In genomic region chr5:169300468-169301385, GRCh38 we compare ENCODE assay signal across 10 cellular contexts. TPM values are rescaled to one million over a fixed set of nuclear protein-coding genes. Genes with fewer than 3 reads are reported as not detected.
DNase-seq lines count a peak whose midpoint lies in the region; ATAC-seq and TF ChIP-seq lines count a peak whose summit lies in the region.
"Had no signal": no experiment of that assay in that cellular context is flagged by ENCODE, and none has a peak within 500 bp of the region (broad histone marks: within the 10 kb centered on the region; RNA-seq: fewer than 3 reads in every experiment).

Gene SLIT3 (minus strand): TSS chr5:169301139. CDS start chr5:169300709, 430 bp downstream.

- H3K9me3 ChIP-seq in Panc1 (ENCODE audit: control insufficient read depth, insufficient read depth, low read depth, low read length) = no peaks in the 10 kb centered on the region
- no peaks in the 10 kb centered on the region for H3K9me3 ChIP-seq in CD8-positive, alpha-beta T cell (ENCODE audit: low read length)

- peak within 1 kb of the TSS; percentile 75 for H3K27ac ChIP-seq in Panc1 (ENCODE audit: low read length)
- no peak within 1 kb of the TSS for H3K27ac ChIP-seq in CD8-positive, alpha-beta T cell (ENCODE audit: low read depth, low read length)

- no peaks in the 10 kb centered on the region for H3K36me3 Mint-ChIP-seq in activated CD4-positive, alpha-beta T cell treated with anti-CD3 and anti-CD28 coated beads, Interleukin-2, amount 10 ng/mL, durations not matched to agents 7 days and 5 days (ENCODE audit: low read depth)
- no peaks in the 10 kb centered on the region for H3K36me3 Mint-ChIP-seq in CD8-positive, alpha-beta T cell

- H3K4me3 ChIP-seq in Panc1 (ENCODE audit: low read depth in 2 of 2, low read length in 2 of 2) = peak within 1 kb of the TSS; percentile 57 to 68
- H3K4me3 ChIP-seq in fibroblast of the aortic adventitia (ENCODE audit: low read depth, low read length) = peak within 1 kb of the TSS; percentile 86
- H3K4me3 ChIP-seq in CD8-positive, alpha-beta T cell (ENCODE audit: low read depth, low read length) = no peak within 1 kb of the TSS

- peak; percentile 83 for ATAC-seq in Panc1
- ATAC-seq in omental fat pad (ENCODE audit: low FRiP score) = peak; percentile 87
- no peak for ATAC-seq in GM19397 (IDR thresholded peaks at IDR 0.05; ENCODE audit: unreplicated experiment)
- ATAC-seq in CD8-positive, alpha-beta T cell = no peak
- no peak for ATAC-seq in HG03457 (IDR thresholded peaks at IDR 0.05; ENCODE audit: unreplicated experiment)
- ATAC-seq: HCT116 had no signal

- POLR2A ChIA-PET in Panc1 (lab: Charles Lee) = no interaction called here
- POLR2A ChIA-PET in activated CD4-positive, alpha-beta T cell treated with anti-CD3 and anti-CD28 coated beads, Interleukin-2, amount 10 ng/mL, durations not matched to agents 7 days and 5 days (lab: Charles Lee) = no interaction called here
- POLR2A ChIA-PET in CD8-positive, alpha-beta T cell (lab: Charles Lee) = no interaction called here

- peaks cover 9% of the 10 kb centered on the region for H3K4me1 Mint-ChIP-seq in activated CD4-positive, alpha-beta T cell treated with anti-CD3 and anti-CD28 coated beads, Interleukin-2, amount 10 ng/mL, durations not matched to agents 7 days and 5 days
- peaks cover 8% of the 10 kb centered on the region for H3K4me1 Mint-ChIP-seq in CD8-positive, alpha-beta T cell (ENCODE audit: low read depth)

- in situ Hi-C loops in Panc1 (cut with HindIII; ENCODE audit: low pct_unique_long_range_greater_than_20kb, low sequenced_read_pairs) = no loop called here

- no TSS peak for BruUV-seq in Panc1 (replicated peaks; lab: Mats Ljungman, UMichigan)

- H3K27me3 Mint-ChIP-seq in activated CD4-positive, alpha-beta T cell treated with anti-CD3 and anti-CD28 coated beads, Interleukin-2, amount 10 ng/mL, durations not matched to agents 7 days and 5 days = peaks cover 55% of the 10 kb centered on the region
- H3K27me3 Mint-ChIP-seq in CD8-positive, alpha-beta T cell (ENCODE audit: low read depth) = peaks cover 41% of the 10 kb centered on the region

- H3K4me3 Mint-ChIP-seq in activated CD4-positive, alpha-beta T cell treated with anti-CD3 and anti-CD28 coated beads, Interleukin-2, amount 10 ng/mL, durations not matched to agents 7 days and 5 days = no peak within 1 kb of the TSS
- H3K4me3 Mint-ChIP-seq in CD8-positive, alpha-beta T cell = no peak within 1 kb of the TSS
- H3K4me3 Mint-ChIP-seq: dendritic cell treated with granulocyte-macrophage colony-stimulating factor and Interleukin-4, amounts not matched to agents 40 ng/mL and 50 ng/mL, for 4 days had no signal

- intact Hi-C loops in Panc1 (cut with micrococcal nuclease; ENCODE audit: unreplicated experiment) = loop anchor here (5.0 kb wide), 1 partner anchor 247 kb away; no protein-coding TSS in a partner anchor
- intact Hi-C loops in CD8-positive, alpha-beta T cell (cut with DNase I, micrococcal nuclease) = loop anchor here in 1 of 2 experiments (5.0 kb wide), 1 partner anchor 618 kb away; no protein-coding TSS in a partner anchor

- H3K9me3 Mint-ChIP-seq in activated CD4-positive, alpha-beta T cell treated with anti-CD3 and anti-CD28 coated beads, Interleukin-2, amount 10 ng/mL, durations not matched to agents 7 days and 5 days = no peaks in the 10 kb centered on the region
- H3K9me3 Mint-ChIP-seq in CD8-positive, alpha-beta T cell = no peaks in the 10 kb centered on the region
- H3K9me3 Mint-ChIP-seq: dendritic cell treated with granulocyte-macrophage colony-stimulating factor and Interleukin-4, amounts not matched to agents 40 ng/mL and 50 ng/mL, for 4 days had no signal

- DNase-seq in DMS 273 treated with DMSO at 0.1 percent for 48 hours (lab: John Stamatoyannopoulos, UW) = peak; percentile 58
- no peak for DNase-seq in Panc1 (ENCODE audit: low read depth, low spot score)
- peak; percentile 88 for DNase-seq in fibroblast of the aortic adventitia (ENCODE audit: low read depth)
- DNase-seq in omental fat pad (ENCODE audit: low spot score) = peak; percentile 46
- DNase-seq in activated CD4-positive, alpha-beta T cell treated with anti-CD3 and anti-CD28 coated beads, Interleukin-2, amount 10 ng/mL, durations not matched to agents 7 days and 5 days = no peak
- no peak for DNase-seq in CD8-positive, alpha-beta T cell

- H3K36me3 ChIP-seq in Panc1 (ENCODE audit: control insufficient read depth, insufficient read depth, low read length) = no peaks in the 10 kb centered on the region
- no peaks in the 10 kb centered on the region for H3K36me3 ChIP-seq in CD8-positive, alpha-beta T cell (ENCODE audit: insufficient read depth, low read length)

- H3K4me1 ChIP-seq in Panc1 (ENCODE audit: control insufficient read depth, insufficient read depth, low read length) = peaks cover 19% of the 10 kb centered on the region
- H3K4me1 ChIP-seq in CD8-positive, alpha-beta T cell (ENCODE audit: insufficient read depth, low read length) = no peaks in the 10 kb centered on the region

- TF ChIP-seq CTCF in Panc1 (IDR thresholded peaks at IDR 0.05) (peak; percentile 58; the same call in 1 of the 2 replicates), fibroblast of the aortic adventitia (IDR thresholded peaks at IDR 0.05; ENCODE audit: insufficient read depth, low read length) (peak; percentile 37), omental fat pad (IDR thresholded peaks at IDR 0.05) (no peak)
- no peak for TF ChIP-seq CTCF in CD8-positive, alpha-beta T cell (IDR thresholded peaks at IDR 0.05)

- no peaks in the 10 kb centered on the region for H3K27me3 ChIP-seq in Panc1 (ENCODE audit: control insufficient read depth, insufficient read depth, low read length)
- H3K27me3 ChIP-seq in CD8-positive, alpha-beta T cell (ENCODE audit: insufficient read depth, low read length) = peaks cover 8% of the 10 kb centered on the region

- CTCF ChIA-PET in Panc1 (lab: Charles Lee) = interaction anchor here (0.6 to 0.7 kb wide), 2 partner anchors 248 to 1652 kb away, joined by 4 to 5 read pairs; no protein-coding TSS in a partner anchor
- CTCF ChIA-PET in activated CD4-positive, alpha-beta T cell treated with anti-CD3 and anti-CD28 coated beads, Interleukin-2, amount 10 ng/mL, durations not matched to agents 7 days and 5 days (lab: Charles Lee) = no interaction called here
- CTCF ChIA-PET in CD8-positive, alpha-beta T cell (lab: Charles Lee) = no interaction called here

- no peak within 1 kb of the TSS for H3K27ac Mint-ChIP-seq in activated CD4-positive, alpha-beta T cell treated with anti-CD3 and anti-CD28 coated beads, Interleukin-2, amount 10 ng/mL, durations not matched to agents 7 days and 5 days
- H3K27ac Mint-ChIP-seq in CD8-positive, alpha-beta T cell = no peak within 1 kb of the TSS
- H3K27ac Mint-ChIP-seq: dendritic cell treated with granulocyte-macrophage colony-stimulating factor and Interleukin-4, amounts not matched to agents 40 ng/mL and 50 ng/mL, for 4 days had no signal

RNA-seq across cellular contexts. Expression of gene SLIT3, which starts in this region (rescaled TPM):
- total RNA-seq in Panc1 (2021; ENCODE audit: unreplicated experiment) (26.4 TPM), fibroblast of the aortic adventitia (ENCODE audit: low replicate concordance) (52.5 and 65.3 TPM in 2 replicates), omental fat pad (10 to 100 TPM; 46.3 to 89.0 (median 68.0) TPM)
- 30.5 TPM for polyA plus RNA-seq in Panc1 (2012; ENCODE audit: insufficient read length)
- under 1 TPM in 1 of 2 experiments, not detected in 1; 0.15 TPM for total RNA-seq in activated CD4-positive, alpha-beta T cell treated with anti-CD3 and anti-CD28 coated beads, Interleukin-2, amount 10 ng/mL, durations not matched to agents 7 days and 5 days
- total RNA-seq in CD8-positive, alpha-beta T cell = not detected

Comparison
In these comparisons a context has a peak if more than half of its experiments do, and no peak if none do; other contexts are left out.
1. RNA of gene SLIT3 (total RNA-seq): 46.3 to 89.0 TPM in omental fat pad, 52.5 to 65.3 TPM in fibroblast of the aortic adventitia and 26.4 TPM in Panc1 (single experiment); 0.15 TPM in activated CD4-positive, alpha-beta T cell treated with anti-CD3 and anti-CD28 coated beads, Interleukin-2, amount 10 ng/mL, durations not matched to agents 7 days and 5 days and not detected in CD8-positive, alpha-beta T cell; every median in the first group is over 10 times any median in the second.
2. DNase-seq: peak in DMS 273 treated with DMSO at 0.1 percent for 48 hours (single experiment), fibroblast of the aortic adventitia (single experiment) and omental fat pad (single experiment); none in Panc1 (single experiment), activated CD4-positive, alpha-beta T cell treated with anti-CD3 and anti-CD28 coated beads, Interleukin-2, amount 10 ng/mL, durations not matched to agents 7 days and 5 days (single experiment) and CD8-positive, alpha-beta T cell (0 of 7).
3. ATAC-seq: peak in Panc1 (single experiment) and omental fat pad (single experiment); none in GM19397 (single experiment), CD8-positive, alpha-beta T cell (single experiment) and HG03457 (single experiment).
4. CTCF ChIP-seq: peak in Panc1 (single experiment) and fibroblast of the aortic adventitia (single experiment); none in omental fat pad (0 of 3) and CD8-positive, alpha-beta T cell (single experiment).